In the genomic region with DNA sequence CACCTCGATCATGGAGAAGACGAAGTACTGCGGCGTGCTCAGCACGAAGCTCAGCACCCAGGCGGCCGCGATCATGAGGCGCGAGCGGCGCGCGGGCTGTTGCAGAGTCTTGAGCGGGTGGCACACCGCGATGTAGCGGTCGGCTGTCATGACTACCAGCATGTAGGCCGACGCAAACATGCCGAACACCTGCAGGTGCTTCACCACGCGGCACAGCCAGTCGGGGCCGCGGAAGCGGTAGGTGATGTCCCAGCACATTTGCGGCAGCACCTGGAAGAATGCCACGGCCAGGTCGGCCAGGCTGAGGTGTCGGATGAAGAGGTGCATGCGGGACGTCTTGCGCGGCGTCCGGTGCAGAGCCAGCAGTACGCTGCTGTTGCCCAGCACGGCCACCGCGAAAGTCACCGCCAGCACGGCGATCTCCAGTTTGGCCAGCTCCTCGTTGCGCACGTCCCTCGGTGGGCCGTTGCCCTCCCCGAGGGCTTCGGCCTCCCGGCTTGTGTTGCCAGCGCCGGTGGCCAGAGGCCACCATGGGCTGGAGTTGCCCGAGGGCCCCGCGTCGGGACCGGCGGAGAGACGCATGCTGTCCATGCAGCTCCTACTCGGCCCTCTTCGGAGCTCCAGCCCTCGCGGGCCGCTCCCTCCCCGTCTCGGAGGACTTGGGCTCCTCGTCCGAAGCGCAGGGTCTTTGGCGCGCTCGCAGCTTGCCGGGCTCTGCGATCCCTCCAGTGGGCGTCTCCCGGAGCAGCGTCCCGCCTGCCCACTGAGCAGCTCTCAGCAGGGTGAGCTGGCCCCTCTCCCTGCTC, we compare ENCODE assay signal across 10 cellular contexts. TPM values are rescaled to one million over a fixed set of nuclear protein-coding genes. Genes with fewer than 3 reads are reported as not detected.
DNase-seq lines count a peak whose midpoint lies in the region; ATAC-seq and TF ChIP-seq lines count a peak whose summit lies in the region.
"Had no signal": no experiment of that assay in that cellular context is flagged by ENCODE, and none has a peak within 500 bp of the region (broad histone marks: within the 10 kb centered on the region; RNA-seq: fewer than 3 reads in every experiment).

No MANE protein-coding gene starts in this region.

- no peaks in the 10 kb centered on the region for H3K9me3 ChIP-seq in effector memory CD4-positive, alpha-beta T cell (ENCODE audit: control insufficient read depth, low read length)

- ATAC-seq in Right ventricle myocardium inferior: peak; percentile 59
- no peak for ATAC-seq in GM21576 (IDR thresholded peaks at IDR 0.05; ENCODE audit: unreplicated experiment)

- peaks cover 4% of the 10 kb centered on the region for H3K4me1 ChIP-seq in effector memory CD4-positive, alpha-beta T cell (ENCODE audit: control insufficient read depth, insufficient read depth, low read length, poor library complexity, severe bottlenecking)

- peak overlapping the region; percentile 71 for H3K4me3 Mint-ChIP-seq in osteocyte (ENCODE audit: unreplicated experiment)

- H3K36me3 ChIP-seq in effector memory CD4-positive, alpha-beta T cell (ENCODE audit: control insufficient read depth, insufficient read depth, low read length): no peaks in the 10 kb centered on the region

- H3K36me3 Mint-ChIP-seq in osteocyte (ENCODE audit: unreplicated experiment): no peaks in the 10 kb centered on the region

- intact Hi-C loops in Right ventricle myocardium inferior (cut with DNase I): no loop called here

- H3K27me3 ChIP-seq in effector memory CD4-positive, alpha-beta T cell (replicated peaks; ENCODE audit: control insufficient read depth, insufficient read depth, low read length, poor library complexity, severe bottlenecking): peaks cover 5% of the 10 kb centered on the region

- peak; percentile 43 for DNase-seq in DMS153 (lab: John Stamatoyannopoulos, UW)
- peak; percentile 70 for DNase-seq in RPMI8226
- peak; percentile 65 for DNase-seq in Right ventricle myocardium inferior (ENCODE audit: missing footprints)
- DNase-seq in osteocyte (ENCODE audit: extremely low spot score, unreplicated experiment): no peak
- no peak for DNase-seq in occipital lobe (lab: John Stamatoyannopoulos, UW)
- no peak for DNase-seq in hippocampal formation (lab: John Stamatoyannopoulos, UW)
- DNase-seq in effector memory CD4-positive, alpha-beta T cell: no peak
- DNase-seq: substantia nigra had no signal

- peak overlapping the region; percentile 42 for H3K27ac Mint-ChIP-seq in osteocyte (ENCODE audit: unreplicated experiment)

- no peak overlapping the region for H3K4me3 ChIP-seq in effector memory CD4-positive, alpha-beta T cell (ENCODE audit: insufficient read depth, low read depth, low read length, poor library complexity, severe bottlenecking)

- H3K9me3 Mint-ChIP-seq in osteocyte (ENCODE audit: unreplicated experiment): no peaks in the 10 kb centered on the region

- TF ChIP-seq CTCF in osteocyte (IDR thresholded peaks at IDR 0.05): no peak

- H3K27ac ChIP-seq in effector memory CD4-positive, alpha-beta T cell (ENCODE audit: insufficient read depth, low read length, poor library complexity, severe bottlenecking): no peak overlapping the region

- peaks cover 23% of the 10 kb centered on the region for H3K4me1 Mint-ChIP-seq in osteocyte (ENCODE audit: unreplicated experiment)

- peaks cover 80% of the 10 kb centered on the region for H3K27me3 Mint-ChIP-seq in osteocyte (ENCODE audit: unreplicated experiment)

RNA-seq across cellular contexts. Expression of a gene that starts 0.5 kb away (rescaled TPM):
- total RNA-seq in Right ventricle myocardium inferior (2.1 TPM), osteocyte (1.7 TPM in 2 replicates), occipital lobe (7.6 TPM)
- total RNA-seq: SK-MEL-5 had no signal

Comparison
In these comparisons a context has a peak if more than half of its experiments do, and no peak if none do; other contexts are left out.
1. DNase-seq: peak in DMS153 (single experiment), RPMI8226 (single experiment) and Right ventricle myocardium inferior (single experiment); none in osteocyte (single experiment), occipital lobe (single experiment), hippocampal formation (0 of 2) and effector memory CD4-positive, alpha-beta T cell (0 of 3).